Comparison of ENCODE assay signal across 1 cellular context in the genomic region with DNA sequence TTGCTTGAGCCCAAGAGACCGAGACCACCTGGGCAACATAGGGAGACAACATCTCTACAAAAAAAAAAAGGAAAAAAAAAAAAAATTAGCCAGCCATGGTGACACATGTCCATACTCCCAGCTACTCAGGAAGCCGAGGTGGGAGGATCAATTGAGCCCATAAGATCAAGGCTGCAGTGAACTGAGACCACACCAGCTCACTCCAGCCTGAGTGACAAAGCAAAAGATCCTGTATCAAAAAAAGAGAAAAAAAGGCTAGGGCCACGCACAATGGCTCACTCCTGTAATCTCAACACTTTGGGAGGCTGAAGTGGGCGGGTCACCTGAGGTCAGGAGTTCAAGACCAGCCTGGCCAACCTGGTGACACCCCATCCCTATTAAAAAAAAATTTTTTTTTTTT.
TF ChIP-seq lines count a peak whose summit lies in the region.

No MANE protein-coding gene starts in this region.

TF ChIP-seq in SK-N-SH treated with all-trans-retinoic acid at 6 μM for 48 hours, 23 proteins besides CTCF, POLR2A, EP300 and RAD21:
- TF ChIP-seq ZNF565 (CRISPR knock-in tag; conservative IDR thresholded peaks at IDR 0.05; ENCODE audit: low read depth), result no peak
- TF ChIP-seq SNAI2 (CRISPR knock-in tag; IDR thresholded peaks at IDR 0.05), result no peak
- no peak for TF ChIP-seq ESRRG (CRISPR knock-in tag; IDR thresholded peaks at IDR 0.05)
- no peak for TF ChIP-seq GLIS3 (CRISPR knock-in tag; IDR thresholded peaks at IDR 0.05)
- TF ChIP-seq OSR1 (CRISPR knock-in tag; IDR thresholded peaks at IDR 0.05), result no peak
- TF ChIP-seq, protein P1, sequence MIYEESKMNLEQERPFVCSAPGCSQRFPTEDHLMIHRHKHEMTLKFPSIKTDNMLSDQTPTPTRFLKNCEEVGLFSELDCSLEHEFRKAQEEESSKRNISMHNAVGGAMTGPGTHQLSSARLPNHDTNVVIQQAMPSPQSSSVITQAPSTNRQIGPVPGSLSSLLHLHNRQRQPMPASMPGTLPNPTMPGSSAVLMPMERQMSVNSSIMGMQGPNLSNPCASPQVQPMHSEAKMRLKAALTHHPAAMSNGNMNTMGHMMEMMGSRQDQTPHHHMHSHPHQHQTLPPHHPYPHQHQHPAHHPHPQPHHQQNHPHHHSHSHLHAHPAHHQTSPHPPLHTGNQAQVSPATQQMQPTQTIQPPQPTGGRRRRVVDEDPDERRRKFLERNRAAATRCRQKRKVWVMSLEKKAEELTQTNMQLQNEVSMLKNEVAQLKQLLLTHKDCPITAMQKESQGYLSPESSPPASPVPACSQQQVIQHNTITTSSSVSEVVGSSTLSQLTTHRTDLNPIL (CRISPR knock-in tag; IDR thresholded peaks at IDR 0.05; ENCODE audit: low read depth), result no peak
- no peak for TF ChIP-seq ISL1 (CRISPR knock-in tag; IDR thresholded peaks at IDR 0.05)
- no peak for TF ChIP-seq ZNF70 (CRISPR knock-in tag; IDR thresholded peaks at IDR 0.05)
TF ChIP-seq in SK-N-SH treated with all-trans-retinoic acid at 6 μM for 48 hours: peak in this region for 0.
